In genomic region chr12:109573914-109574244, GRCh38 we compare ENCODE assay signal across 7 cellular contexts. TPM values are rescaled to one million over a fixed set of nuclear protein-coding genes. Genes with fewer than 3 reads are reported as not detected.
DNase-seq lines count a peak whose midpoint lies in the region; TF ChIP-seq lines count a peak whose summit lies in the region.

No MANE protein-coding gene starts in this region.

- whole genome bisulfite sequencing in GM23248 (ENCODE audit: low coverage in 1 of 2, low lambda C conversion rate in 2 of 2, missing lambda C conversion rate in 2 of 2), 2 experiments, result 0 to 3% methylated on average over 12 to 13 of the region's 13 CpGs
- WGBS in spleen, 5 donors, result 1 to 2% (median 2%) methylated on average over 10 to 13 of the region's 13 CpGs

- H3K27ac ChIP-seq in GM23248, result no peak overlapping the region
- H3K27ac ChIP-seq in PC-9, result no peak overlapping the region
- H3K27ac ChIP-seq in spleen, result peak overlapping the region in 6 of 8 donors; percentile 82 to 93 (median 85)

- intact Hi-C loops in PC-9 (cut with micrococcal nuclease; ENCODE audit: unreplicated experiment), result no loop called here
- intact Hi-C loops in spleen (cut with DNase I; ENCODE audit: low total_unique reads), result no loop called here

- H3K79me2 ChIP-seq in GM23248 (ENCODE audit: insufficient read depth) (no peaks in the 10 kb centered on the region), PC-9 (ENCODE audit: low read depth) (peaks cover 17% of the 10 kb centered on the region)

- BruUV-seq in PC-9 (replicated peaks; lab: Mats Ljungman, UMichigan), result no TSS peak

- H2AFZ ChIP-seq in GM23248 (peak overlapping the region; percentile 94), PC-9 (peak overlapping the region; percentile 88)

- no peak for DNase-seq in GM23248
- DNase-seq in PC-9, result no peak
- DNase-seq in fibroblast of villous mesenchyme (ENCODE audit: low read depth), result no peak
- no peak for DNase-seq in spleen
- no peak for DNase-seq in nucleus accumbens (lab: John Stamatoyannopoulos, UW)
- no peak for DNase-seq in stimulated activated CD4-positive, alpha-beta T cell treated with anti-CD3 and anti-CD28 coated beads, Interleukin-15, amount 100 ng/mL, for 24 hours
- no peak for DNase-seq in HK-2 (ENCODE audit: unreplicated experiment)

- no peaks in the 10 kb centered on the region for H3K9me3 ChIP-seq in GM23248 (ENCODE audit: low read depth)
- H3K9me3 ChIP-seq in PC-9 (ENCODE audit: insufficient read depth, low read depth), result no peaks in the 10 kb centered on the region
- H3K9me3 ChIP-seq in spleen, result no peaks in the 10 kb centered on the region

- H3K4me2 ChIP-seq in GM23248 (ENCODE audit: unreplicated experiment), result peak overlapping the region; percentile 99
- H3K4me2 ChIP-seq in PC-9, result peak overlapping the region; percentile 99

- peak overlapping the region; percentile 88 for H3K4me3 ChIP-seq in GM23248
- peak overlapping the region; percentile 80 for H3K4me3 ChIP-seq in PC-9
- peak overlapping the region; percentile 83 for H3K4me3 ChIP-seq in fibroblast of villous mesenchyme (ENCODE audit: low read depth, low read length)
- H3K4me3 ChIP-seq in spleen, result peak overlapping the region; percentile 52 to 87 (median 73)

- POLR2A ChIA-PET in PC-9 (lab: Charles Lee; ENCODE audit: unreplicated experiment), result interaction anchor here (0.5 to 1.7 kb wide), 8 partner anchors 8 to 771 kb away, joined by 3 to 11 read pairs (median 5); no protein-coding TSS in a partner anchor

- H3K4me1 ChIP-seq in GM23248 (ENCODE audit: insufficient read depth) (peaks cover 10% of the 10 kb centered on the region; the same call in 1 of the 2 replicates), PC-9 (replicated peaks; ENCODE audit: insufficient read depth) (peaks cover 16% of the 10 kb centered on the region), spleen (peaks cover 4 to 36% (median 20%) of the 10 kb centered on the region in 6 donors)

- no peaks in the 10 kb centered on the region for H4K20me1 ChIP-seq in GM23248 (ENCODE audit: insufficient read depth)
- no peaks in the 10 kb centered on the region; the same call in 1 of the 2 replicates for H4K20me1 ChIP-seq in PC-9 (ENCODE audit: insufficient read depth)

- in situ Hi-C loops in GM23248 (cut with MboI), result no loop called here

- TF ChIP-seq CTCF in PC-9 (conservative IDR thresholded peaks at IDR 0.05) (no peak), fibroblast of villous mesenchyme (IDR thresholded peaks at IDR 0.05; ENCODE audit: insufficient read depth, low read depth, low read length) (no peak), spleen (IDR thresholded peaks at IDR 0.05 in 8 of 11, conservative IDR thresholded peaks at IDR 0.05 in 3 of 11) (no peak)

- H3K27me3 ChIP-seq in GM23248 (replicated peaks; ENCODE audit: insufficient read depth) (no peaks in the 10 kb centered on the region), PC-9 (ENCODE audit: insufficient read depth, low read depth) (no peaks in the 10 kb centered on the region), spleen (replicated peaks in 1 of 7) (no peaks in the 10 kb centered on the region)

- peak overlapping the region; percentile 80 for H3K9ac ChIP-seq in GM23248

- no peaks in the 10 kb centered on the region for H3F3A ChIP-seq in GM23248 (ENCODE audit: insufficient read depth)
- H3F3A ChIP-seq in PC-9 (ENCODE audit: insufficient read depth, low read depth), result no peaks in the 10 kb centered on the region

- no peak for TF ChIP-seq POLR2A in spleen (IDR thresholded peaks at IDR 0.05)

- no peaks in the 10 kb centered on the region for H3K9me2 ChIP-seq in GM23248 (ENCODE audit: insufficient read depth)
- H3K9me2 ChIP-seq in PC-9 (ENCODE audit: insufficient read depth), result no peaks in the 10 kb centered on the region

- CTCF ChIA-PET in PC-9 (lab: Charles Lee), result interaction anchor here (0.8 to 1.2 kb wide), 3 partner anchors 24 to 199 kb away, joined by 3 to 4 read pairs (median 3); no protein-coding TSS in a partner anchor

- H3K36me3 ChIP-seq in GM23248 (ENCODE audit: low read depth) (0 out of 2 replicates have a peak, but pooled peaks cover 3% of the 10 kb centered on the region), PC-9 (ENCODE audit: low read depth) (0 out of 2 replicates have a peak, but pooled peaks cover 7% of the 10 kb centered on the region), spleen (peaks cover 0 to 55% (median 33%) of the 10 kb centered on the region in 6 donors)

RNA-seq across cellular contexts. Expression of gene MVK, which starts 0.3 kb away (rescaled TPM):
- 11.8 and 80.1 TPM in 2 replicates for total RNA-seq in GM23248 (2014; rRNA removed; shearing (Covaris generic))
- polyA plus RNA-seq in GM23248 (2016; fragmentation: Nextera tagmentation; extraction: Ambion mirVana) (6.7 and 7.2 TPM in 2 replicates), spleen (10 to 100 TPM in 2 of 3 donors, 1 to 10 TPM in 1; 7.8 to 16.5 (median 11.3) TPM)
- total RNA-seq in PC-9 (2021) (35.6 and 50.8 TPM in 2 replicates), fibroblast of villous mesenchyme (29.8 and 30.0 TPM in 2 replicates), spleen (10 to 100 TPM in 2 of 7 donors, 1 to 10 TPM in 5; 6.2 to 11.4 (median 9.2) TPM)

RNA-seq across cellular contexts. Expression of gene MMAB, which starts 0.6 kb away (rescaled TPM):
- 6.7 and 12.8 TPM in 2 replicates for total RNA-seq in GM23248 (2014; rRNA removed; shearing (Covaris generic))
- polyA plus RNA-seq in GM23248 (2016; fragmentation: Nextera tagmentation; extraction: Ambion mirVana) (25.4 and 26.8 TPM in 2 replicates), spleen (10 to 100 TPM; 31.1 to 41.7 (median 33.6) TPM)
- total RNA-seq in PC-9 (2021) (52.8 and 84.3 TPM in 2 replicates), fibroblast of villous mesenchyme (34.1 and 43.8 TPM in 2 replicates), spleen (10 to 100 TPM; 14.5 to 23.0 (median 19.3) TPM)

Comparison
In these comparisons a context has a peak if more than half of its experiments do, and no peak if none do; other contexts are left out.
1. H3K27ac ChIP-seq: peak in spleen (6 of 8); none in GM23248 (single experiment) and PC-9 (single experiment).
2. Peak in every context shown above with its lines, with median percentiles within 50 percentile points of each other: H3K4me3 ChIP-seq.